Comparison of ENCODE assay signal across 8 cellular contexts in genomic region chr14:37172024-37172869, GRCh38. TPM values are rescaled to one million over a fixed set of nuclear protein-coding genes. Genes with fewer than 3 reads are reported as not detected.
DNase-seq lines count a peak whose midpoint lies in the region; ATAC-seq lines count a peak whose summit lies in the region.

Gene SLC25A21, minus strand, starts transcription at chr14:37172606.

- H3K36me3 Mint-ChIP-seq in activated naive CD8-positive, alpha-beta T cell treated with anti-CD3 and anti-CD28 coated beads for 36 hours, result no peaks in the 10 kb centered on the region
- H3K36me3 Mint-ChIP-seq in natural killer cell treated with Interleukin-12 subunit alpha and Interleukin-12 subunit beta and Interleukin-15 and Interleukin-18, amount 100 ng/mL, for 72 hours, result no peaks in the 10 kb centered on the region
- H3K36me3 Mint-ChIP-seq in activated T-helper 17 cell treated with anti-CD3 and anti-CD28 coated beads, Interleukin-2, amount 50 U/mL, for 72 hours (ENCODE audit: low read depth), result no peaks in the 10 kb centered on the region

- DNase-seq in Daoy (ENCODE audit: low read depth) (peak; percentile 91), NCI-H2081 (lab: John Stamatoyannopoulos, UW) (peak; percentile 80 to 89), glomerular visceral epithelial cell (ENCODE audit: extremely low spot score) (peak; percentile 80), non-pigmented ciliary epithelial cell (ENCODE audit: low read depth) (peak; percentile 38)
- DNase-seq in activated naive CD8-positive, alpha-beta T cell treated with anti-CD3 and anti-CD28 coated beads for 36 hours, result peak; percentile 4
- no peak for DNase-seq in natural killer cell treated with Interleukin-12 subunit alpha and Interleukin-12 subunit beta and Interleukin-15 and Interleukin-18, amount 100 ng/mL, for 72 hours (ENCODE audit: low spot score)
- no peak for DNase-seq in activated effector memory CD4-positive, alpha-beta T cell treated with Interleukin-2 at 50 U/mL for 16 hours

- peaks cover 2% of the 10 kb centered on the region for H3K4me1 Mint-ChIP-seq in activated naive CD8-positive, alpha-beta T cell treated with anti-CD3 and anti-CD28 coated beads for 36 hours
- no peaks in the 10 kb centered on the region for H3K4me1 Mint-ChIP-seq in natural killer cell treated with Interleukin-12 subunit alpha and Interleukin-12 subunit beta and Interleukin-15 and Interleukin-18, amount 100 ng/mL, for 72 hours (ENCODE audit: low read depth in 2 of 2)
- H3K4me1 Mint-ChIP-seq in activated T-helper 17 cell treated with anti-CD3 and anti-CD28 coated beads, Interleukin-2, amount 50 U/mL, for 72 hours, result no peaks in the 10 kb centered on the region

- no peaks in the 10 kb centered on the region for H3K9me3 Mint-ChIP-seq in activated naive CD8-positive, alpha-beta T cell treated with anti-CD3 and anti-CD28 coated beads for 36 hours
- H3K9me3 Mint-ChIP-seq in natural killer cell treated with Interleukin-12 subunit alpha and Interleukin-12 subunit beta and Interleukin-15 and Interleukin-18, amount 100 ng/mL, for 72 hours, result peaks cover 4% of the 10 kb centered on the region
- H3K9me3 Mint-ChIP-seq in activated T-helper 17 cell treated with anti-CD3 and anti-CD28 coated beads, Interleukin-2, amount 50 U/mL, for 72 hours, result no peaks in the 10 kb centered on the region

- peaks cover 49% of the 10 kb centered on the region for H3K27me3 Mint-ChIP-seq in activated naive CD8-positive, alpha-beta T cell treated with anti-CD3 and anti-CD28 coated beads for 36 hours
- H3K27me3 Mint-ChIP-seq in natural killer cell treated with Interleukin-12 subunit alpha and Interleukin-12 subunit beta and Interleukin-15 and Interleukin-18, amount 100 ng/mL, for 72 hours, result no peaks in the 10 kb centered on the region
- H3K27me3 Mint-ChIP-seq in activated T-helper 17 cell treated with anti-CD3 and anti-CD28 coated beads, Interleukin-2, amount 50 U/mL, for 72 hours, result peaks cover 15% of the 10 kb centered on the region

- no peak within 1 kb of the TSS for H3K27ac Mint-ChIP-seq in activated naive CD8-positive, alpha-beta T cell treated with anti-CD3 and anti-CD28 coated beads for 36 hours
- no peak within 1 kb of the TSS for H3K27ac Mint-ChIP-seq in natural killer cell treated with Interleukin-12 subunit alpha and Interleukin-12 subunit beta and Interleukin-15 and Interleukin-18, amount 100 ng/mL, for 72 hours
- no peak within 1 kb of the TSS for H3K27ac Mint-ChIP-seq in activated T-helper 17 cell treated with anti-CD3 and anti-CD28 coated beads, Interleukin-2, amount 50 U/mL, for 72 hours

- ATAC-seq in natural killer cell treated with Interleukin-12 subunit alpha and Interleukin-12 subunit beta and Interleukin-15 and Interleukin-18, amount 100 ng/mL, for 72 hours, result no peak
- no peak for ATAC-seq in activated T-helper 17 cell treated with anti-CD3 and anti-CD28 coated beads, Interleukin-2, amount 50 U/mL, for 72 hours (replicated peaks)

- peak within 1 kb of the TSS; percentile 34 for H3K4me3 Mint-ChIP-seq in activated naive CD8-positive, alpha-beta T cell treated with anti-CD3 and anti-CD28 coated beads for 36 hours
- H3K4me3 Mint-ChIP-seq in natural killer cell treated with Interleukin-12 subunit alpha and Interleukin-12 subunit beta and Interleukin-15 and Interleukin-18, amount 100 ng/mL, for 72 hours, result no peak within 1 kb of the TSS
- no peak within 1 kb of the TSS for H3K4me3 Mint-ChIP-seq in activated T-helper 17 cell treated with anti-CD3 and anti-CD28 coated beads, Interleukin-2, amount 50 U/mL, for 72 hours

RNA-seq across cellular contexts. Expression of gene SLC25A21, which starts in this region (rescaled TPM):
- 37.0 and 105 TPM in 2 replicates for total RNA-seq in Daoy (2014; rRNA removed; shearing (Covaris generic))
- not detected for total RNA-seq in activated naive CD8-positive, alpha-beta T cell treated with anti-CD3 and anti-CD28 coated beads for 36 hours
- total RNA-seq in natural killer cell treated with Interleukin-12 subunit alpha and Interleukin-12 subunit beta and Interleukin-15 and Interleukin-18, amount 100 ng/mL, for 72 hours, result not detected
- not detected for total RNA-seq in activated T-helper 17 cell treated with anti-CD3 and anti-CD28 coated beads, Interleukin-2, amount 50 U/mL, for 72 hours

Comparison
In these comparisons a context has a peak if more than half of its experiments do, and no peak if none do; other contexts are left out.
1. RNA of gene SLC25A21 (total RNA-seq): 37.0 to 105 TPM in Daoy; not detected in activated naive CD8-positive, alpha-beta T cell treated with anti-CD3 and anti-CD28 coated beads for 36 hours, not detected in natural killer cell treated with Interleukin-12 subunit alpha and Interleukin-12 subunit beta and Interleukin-15 and Interleukin-18, amount 100 ng/mL, for 72 hours and not detected in activated T-helper 17 cell treated with anti-CD3 and anti-CD28 coated beads, Interleukin-2, amount 50 U/mL, for 72 hours; every median in the first group is over 10 times any median in the second.
2. Peak in DNase-seq in activated naive CD8-positive, alpha-beta T cell treated with anti-CD3 and anti-CD28 coated beads for 36 hours; RNA of the gene not detected or under 1 TPM.
3. DNase-seq: peak in Daoy (single experiment), NCI-H2081 (2 of 2), glomerular visceral epithelial cell (single experiment) and non-pigmented ciliary epithelial cell (single experiment); none in natural killer cell treated with Interleukin-12 subunit alpha and Interleukin-12 subunit beta and Interleukin-15 and Interleukin-18, amount 100 ng/mL, for 72 hours (single experiment) and activated effector memory CD4-positive, alpha-beta T cell treated with Interleukin-2 at 50 U/mL for 16 hours (single experiment).